ENCODE assay signal across 1 cellular context in genomic region chr5:88833371-88834107, GRCh38.
TF ChIP-seq lines count a peak whose summit lies in the region.

No MANE protein-coding gene starts in this region.

TF ChIP-seq in GM12878, 131 proteins besides CTCF, POLR2A, EP300 and RAD21 (continued from another document):
- TF ChIP-seq REST (IDR thresholded peaks at IDR 0.05; ENCODE audit: low read depth, low read length) (no peak), POLR2AphosphoS2 (IDR thresholded peaks at IDR 0.05; ENCODE audit: low read depth, low read length) (peak; percentile 34; the same call in 1 of the 2 replicates), NFIC (IDR thresholded peaks at IDR 0.05; ENCODE audit: low read depth, low read length) (peak; percentile 78), NR2C2 (IDR thresholded peaks at IDR 0.05; ENCODE audit: borderline replicate concordance, control insufficient read depth, insufficient read length, low read depth) (no peak), ETV6 (conservative IDR thresholded peaks at IDR 0.05 in 1 of 2, IDR thresholded peaks at IDR 0.05 in 1 of 2; ENCODE audit: borderline replicate concordance in 1 of 2, low read depth in 1 of 2) (peak in 1 of 2 experiments; percentile 38; a peak in 1 of 4 replicates), ATF7 (IDR thresholded peaks at IDR 0.05; ENCODE audit: low read depth) (peak; percentile 36; the same call in 1 of the 2 replicates), YY1 (IDR thresholded peaks at IDR 0.05; ENCODE audit: low read depth, low read length) (peak; percentile 61; the same call in 1 of the 2 replicates), MYB (IDR thresholded peaks at IDR 0.05; ENCODE audit: borderline replicate concordance, low read depth, low read length) (no peak), HDAC6 (IDR thresholded peaks at IDR 0.05; ENCODE audit: unreplicated experiment) (no peak), CREM (IDR thresholded peaks at IDR 0.05; ENCODE audit: low read depth) (peak; percentile 84; the same call in 1 of the 2 replicates), EGR1 (IDR thresholded peaks at IDR 0.05; ENCODE audit: borderline replicate concordance in 1 of 2, low read depth in 2 of 2, low read length in 2 of 2) (no peak), MTA2 (IDR thresholded peaks at IDR 0.05; ENCODE audit: low read depth) (peak; percentile 68; the same call in 1 of the 2 replicates), RUNX3 (IDR thresholded peaks at IDR 0.05; ENCODE audit: low read length) (peak; percentile 76), TCF7 (IDR thresholded peaks at IDR 0.05; ENCODE audit: borderline replicate concordance) (peak; percentile 79; the same call in 1 of the 2 replicates), MEF2A (IDR thresholded peaks at IDR 0.05; ENCODE audit: insufficient read depth, low read depth, low read length) (peak; percentile 88), BCL11A (IDR thresholded peaks at IDR 0.05; ENCODE audit: low read depth, low read length) (peak; percentile 48; the same call in 1 of the 2 replicates), FOXM1 (IDR thresholded peaks at IDR 0.05; ENCODE audit: low read depth, low read length) (peak; percentile 62; the same call in 1 of the 2 replicates), ZNF384 (IDR thresholded peaks at IDR 0.05; ENCODE audit: borderline replicate concordance, low read depth, low read length) (peak; percentile 39; the same call in 1 of the 2 replicates), IKZF2 (IDR thresholded peaks at IDR 0.05) (peak; percentile 44 to 56; a peak in 2 of 4 replicates), CREB1 (IDR thresholded peaks at IDR 0.05; ENCODE audit: low read depth) (peak; percentile 80), IRF5 (IDR thresholded peaks at IDR 0.05; ENCODE audit: borderline replicate concordance) (no peak), HSF1 (IDR thresholded peaks at IDR 0.05; ENCODE audit: low read depth, low read length) (no peak), ZNF622 (IDR thresholded peaks at IDR 0.05) (no peak), MEF2B (IDR thresholded peaks at IDR 0.05; ENCODE audit: partially characterized antibody, poor library complexity, severe bottlenecking) (peak; percentile 62), TBL1XR1 (IDR thresholded peaks at IDR 0.05; ENCODE audit: low read depth, low read length) (0 out of 2 replicates have a peak, but pooled peaks have one; percentile 10), JUND (IDR thresholded peaks at IDR 0.05; ENCODE audit: low read depth, low read length) (0 out of 2 replicates have a peak, but pooled peaks have one; percentile 16)
